Comparison of ENCODE assay signal across 10 cellular contexts in genomic region chr17:39867891-39868553, GRCh38. TPM values are rescaled to one million over a fixed set of nuclear protein-coding genes. Genes with fewer than 3 reads are reported as not detected.
DNase-seq lines count a peak whose midpoint lies in the region; ATAC-seq, FAIRE-seq and TF ChIP-seq lines count a peak whose summit lies in the region.
"Had no signal": no experiment of that assay in that cellular context is flagged by ENCODE, and none has a peak within 500 bp of the region (broad histone marks: within the 10 kb centered on the region; RNA-seq: fewer than 3 reads in every experiment).

Gene ZPBP2 (plus strand): TSS chr17:39868202. CDS start chr17:39868355, 153 bp downstream.

- CTCF ChIA-PET in H1 (lab: Charles Lee; ENCODE audit: partially characterized antibody) = no interaction called here
- CTCF ChIA-PET in A673 (lab: Charles Lee) = no interaction called here

- TF ChIP-seq POLR2A in H1 (IDR thresholded peaks at IDR 0.05; ENCODE audit: control extremely low read depth in 1 of 2, low read depth in 2 of 2, low read length in 2 of 2) = no peak

- no peak within 1 kb of the TSS for H2BK120ac ChIP-seq in H1 (replicated peaks; ENCODE audit: low read depth, low read length)

- H3K4me3 ChIP-seq in H1 (ENCODE audit: extremely low read depth in 1 of 4, insufficient read depth in 2 of 4, low read depth in 3 of 4, low read length in 4 of 4) = no peak within 1 kb of the TSS
- no peak within 1 kb of the TSS for H3K4me3 ChIP-seq in A673 (ENCODE audit: low read depth, low read length, poor library complexity, severe bottlenecking)

- no peaks in the 10 kb centered on the region for H3K79me2 ChIP-seq in H1 (ENCODE audit: control insufficient read depth in 1 of 2, insufficient read depth in 2 of 2, low read length in 2 of 2)

- H3K79me1 ChIP-seq in H1 (ENCODE audit: low read depth, low read length) = no peaks in the 10 kb centered on the region

- no peak for TF ChIP-seq EP300 in H1 (IDR thresholded peaks at IDR 0.05; ENCODE audit: borderline replicate concordance in 1 of 2, low read depth in 2 of 2, low read length in 2 of 2)

- TF ChIP-seq RAD21 in H1 (IDR thresholded peaks at IDR 0.05 in 1 of 2, conservative IDR thresholded peaks at IDR 0.05 in 1 of 2; ENCODE audit: low read depth in 2 of 2, low read length in 2 of 2) = no peak

- H4K20me1 ChIP-seq in H1 (replicated peaks in 1 of 2; ENCODE audit: control insufficient read depth in 1 of 2, insufficient read depth in 2 of 2, low read length in 2 of 2) = no peaks in the 10 kb centered on the region

- intact Hi-C loops in A673 (cut with micrococcal nuclease; ENCODE audit: unreplicated experiment) = no loop called here

- no peak within 1 kb of the TSS for H4K91ac ChIP-seq in H1 (replicated peaks; ENCODE audit: insufficient read length, low read length)

- no peak within 1 kb of the TSS for H3K4ac ChIP-seq in H1 (replicated peaks; ENCODE audit: insufficient read length, low read depth, low read length)

- H3K4me2 ChIP-seq in H1 (ENCODE audit: insufficient read depth in 1 of 2, low read depth in 2 of 2, low read length in 2 of 2) = no peak within 1 kb of the TSS

- no peak within 1 kb of the TSS for H2AFZ ChIP-seq in H1 (ENCODE audit: low read length)

- DNase-seq in activated CD4-positive, alpha-beta T cell treated with anti-CD3 and anti-CD28 coated beads, Interleukin-2, amount 50 U/mL, for 4 hours = peak; percentile 37 to 57
- DNase-seq in H1 (ENCODE audit: low read depth in 1 of 2, low spot score in 2 of 2) (no peak), NCI-H446 (lab: John Stamatoyannopoulos, UW) (no peak), cerebellum (ENCODE audit: low spot score) (no peak), A673 (ENCODE audit: low spot score) (no peak), NCI-H226 (no peak)
- peak; percentile 34 for DNase-seq in stimulated activated CD8-positive, alpha-beta memory T cell treated with anti-CD3 and anti-CD28 coated beads, Interleukin-4, amount 100 ng/mL, for 24 hours (ENCODE audit: low read depth)

- H3K9me3 ChIP-seq in H1 (ENCODE audit: insufficient read depth in 2 of 2, low read depth in 1 of 2, low read length in 1 of 2) = no peaks in the 10 kb centered on the region
- H3K9me3 ChIP-seq in A673 (ENCODE audit: low read depth, low read length, poor library complexity, severe bottlenecking) = no peaks in the 10 kb centered on the region
- H3K9me3 ChIP-seq: neutrophil had no signal

- no peaks in the 10 kb centered on the region for H3K23me2 ChIP-seq in H1 (ENCODE audit: low read depth, low read length)

- H2BK20ac ChIP-seq in H1 (ENCODE audit: low read length) = no peak within 1 kb of the TSS

- H3K56ac ChIP-seq in H1 (replicated peaks; ENCODE audit: insufficient read length, low read depth, low read length) = no peak within 1 kb of the TSS

- no TSS peak for BruUV-seq in A673 (replicated peaks; lab: Mats Ljungman, UMichigan)

- H3K23ac ChIP-seq in H1 (ENCODE audit: insufficient read length) = no peak within 1 kb of the TSS

- no peak for FAIRE-seq in H1 (lab: Jason Lieb, UNC)

- WGBS in H1 (ENCODE audit: extremely low coverage in 1 of 2, insufficient coverage in 1 of 2, insufficient read length in 1 of 2, insufficient replicate concordance in 2 of 2, low coverage in 1 of 2, low lambda C conversion rate in 2 of 2, missing lambda C conversion rate in 1 of 2), 2 experiments = 92% methylated on average over 64 of the region's 67 CpGs; no CpG with 5 or more reads in 1 of the 2 experiments

- no peaks in the 10 kb centered on the region for H3K36me3 ChIP-seq in H1 (ENCODE audit: control insufficient read depth in 2 of 4, insufficient read depth in 4 of 4, low read length in 3 of 4)
- H3K36me3 ChIP-seq in A673 (ENCODE audit: insufficient read depth, low read length, poor library complexity, severe bottlenecking) = no peaks in the 10 kb centered on the region
- H3K36me3 ChIP-seq: neutrophil, upper lobe of left lung had no signal

- H2BK15ac ChIP-seq in H1 (ENCODE audit: low read length) = no peak within 1 kb of the TSS

- no peak within 1 kb of the TSS for H2BK12ac ChIP-seq in H1 (ENCODE audit: low read depth, low read length)

- H4K5ac ChIP-seq in H1 (ENCODE audit: insufficient read length, low read depth, low read length) = no peak within 1 kb of the TSS

- TF ChIP-seq CTCF in H1 (IDR thresholded peaks at IDR 0.05; ENCODE audit: control extremely low read depth in 1 of 3, insufficient read depth in 1 of 3, low read depth in 1 of 3, low read length in 3 of 3) = no peak
- TF ChIP-seq CTCF in A673 (conservative IDR thresholded peaks at IDR 0.05; ENCODE audit: low read depth, low read length) = no peak

- H3K9ac ChIP-seq in H1 (replicated peaks in 1 of 4; ENCODE audit: extremely low read depth in 1 of 4, low read depth in 3 of 4, low read length in 3 of 4) = no peak within 1 kb of the TSS; a peak in 2 of 7 replicates

- peaks cover 0 to 3% (median 0%) of the 10 kb centered on the region in 4 experiments; a peak in 2 of 7 replicates for H3K4me1 ChIP-seq in H1 (replicated peaks in 1 of 4; ENCODE audit: control insufficient read depth in 3 of 4, insufficient read depth in 4 of 4, low read length in 3 of 4)
- no peaks in the 10 kb centered on the region for H3K4me1 ChIP-seq in A673 (ENCODE audit: insufficient read depth, low read length, poor library complexity, severe bottlenecking)

- no peak within 1 kb of the TSS for H2AK5ac ChIP-seq in H1 (ENCODE audit: low read depth, low read length)

- no peak within 1 kb of the TSS for H3K14ac ChIP-seq in H1 (ENCODE audit: insufficient read length)

- no peak within 1 kb of the TSS for H3K18ac ChIP-seq in H1 (ENCODE audit: extremely low read depth, low read length)

- no peak within 1 kb of the TSS; the same call in 1 of the 2 replicates for H4K8ac ChIP-seq in H1 (ENCODE audit: extremely low read depth, insufficient read depth, low read length)

- ATAC-seq in GM21515 (IDR thresholded peaks at IDR 0.05; ENCODE audit: unreplicated experiment) = peak; percentile 2

- peaks cover 9 to 29% (median 26%) of the 10 kb centered on the region in 4 experiments for H3K27me3 ChIP-seq in H1 (replicated peaks in 1 of 4; ENCODE audit: control insufficient read depth in 3 of 4, extremely low read depth in 1 of 4, insufficient read depth in 3 of 4, low read length in 3 of 4)
- peaks cover 29% of the 10 kb centered on the region for H3K27me3 ChIP-seq in A673 (replicated peaks; ENCODE audit: insufficient read depth, low read depth, low read length, poor library complexity)

- H3K27ac ChIP-seq in H1 (ENCODE audit: low read depth, low read length) (no peak within 1 kb of the TSS), A673 (ENCODE audit: low read depth, low read length, poor library complexity, severe bottlenecking) (no peak within 1 kb of the TSS)
- H3K27ac ChIP-seq: neutrophil had no signal

- no peak within 1 kb of the TSS; the same call in 1 of the 2 replicates for H2BK5ac ChIP-seq in H1 (ENCODE audit: low read depth, low read length)

- POLR2A ChIA-PET in H1 (lab: Charles Lee; ENCODE audit: partially characterized antibody) = interaction anchor here (0.6 kb wide), 1 partner anchor 128 kb away, joined by 5 read pairs; no protein-coding TSS in a partner anchor
- POLR2A ChIA-PET in A673 (lab: Charles Lee; ENCODE audit: low non-redundant PET) = no interaction called here

TF ChIP-seq in H1, 55 proteins besides CTCF, POLR2A, EP300 and RAD21:
- TF ChIP-seq MAX (IDR thresholded peaks at IDR 0.05) (peak; percentile 56), JUN (IDR thresholded peaks at IDR 0.05; ENCODE audit: low read depth, low read length) (no peak), E2F6 (IDR thresholded peaks at IDR 0.05) (peak; percentile 77), TAF1 (IDR thresholded peaks at IDR 0.05; ENCODE audit: low read depth, low read length) (no peak)

RNA-seq across cellular contexts. Expression of gene ZPBP2, which starts in this region (rescaled TPM):
- not detected in 2 replicates for total RNA-seq in H1 (2021; fragmentation: NEBNext Ultra II Directional; extraction: Animal tissue kit (Norgen Biotek cat#: 25700))
- not detected in 2 replicates for polyA plus RNA-seq in H1 (2011; rRNA removed)
- not detected for polyA plus RNA-seq in H1 (2011; cell fraction: cytosol; rRNA removed)
- not detected for polyA plus RNA-seq in H1 (2011; cell fraction: nucleus; rRNA removed)
- not detected in 4 replicates for polyA plus RNA-seq in H1 (2012, experiment 1 of 2)
- not detected for polyA plus RNA-seq in H1 (2012, experiment 2 of 2)
- not detected for polyA plus RNA-seq in H1 (2013, experiment 1 of 2)
- polyA plus RNA-seq in H1 (2013, experiment 2 of 2) = not detected
- polyA minus RNA-seq in H1 (2011; rRNA and poly(A)+ RNA removed) = not detected in 2 replicates
- polyA minus RNA-seq in H1 (2011; cell fraction: cytosol; rRNA and poly(A)+ RNA removed) = not detected
- polyA minus RNA-seq in H1 (2011; cell fraction: nucleus; rRNA and poly(A)+ RNA removed) = not detected
- total RNA-seq in cerebellum (not detected), A673 (2021) (not detected in 2 replicates)
- total RNA-seq: upper lobe of left lung had no signal

Comparison
In these comparisons a context has a peak if more than half of its experiments do, and no peak if none do; other contexts are left out.
1. DNase-seq: peak in activated CD4-positive, alpha-beta T cell treated with anti-CD3 and anti-CD28 coated beads, Interleukin-2, amount 50 U/mL, for 4 hours (2 of 2) and stimulated activated CD8-positive, alpha-beta memory T cell treated with anti-CD3 and anti-CD28 coated beads, Interleukin-4, amount 100 ng/mL, for 24 hours (single experiment); none in H1 (0 of 2), NCI-H446 (0 of 2), cerebellum (single experiment), A673 (single experiment) and NCI-H226 (single experiment).